17 cellular contexts compared by ENCODE assay signal in genomic region chr3:42174679-42175660, GRCh38.
DNase-seq lines count a peak whose midpoint lies in the region; ATAC-seq lines count a peak whose summit lies in the region.
"Had no signal": no experiment of that assay in that cellular context is flagged by ENCODE, and none has a peak within 500 bp of the region (broad histone marks: within the 10 kb centered on the region; RNA-seq: fewer than 3 reads in every experiment).

No MANE protein-coding gene starts in this region.

- peaks cover 8% of the 10 kb centered on the region for H3K4me1 ChIP-seq in CD4-positive, CD25-positive, alpha-beta regulatory T cell (ENCODE audit: control insufficient read depth, insufficient read depth, low read length, poor library complexity, severe bottlenecking)
- peaks cover 98% of the 10 kb centered on the region for H3K4me1 ChIP-seq in Karpas-422 (ENCODE audit: low read length)

- peaks cover 20 to 34% (median 26%) of the 10 kb centered on the region in 4 donors for H3K4me1 Mint-ChIP-seq in CD4-positive, CD25-positive, alpha-beta regulatory T cell
- peaks cover 44% of the 10 kb centered on the region for H3K4me1 Mint-ChIP-seq in stimulated activated effector memory CD8-positive, alpha-beta T cell treated with anti-CD3 and anti-CD28 coated beads, Interleukin-12 subunit alpha, Interleukin-12 subunit beta, amount 100 ng/mL, for 72 hours

- no peaks in the 10 kb centered on the region for H3K9me2 ChIP-seq in Karpas-422 (replicated peaks; ENCODE audit: insufficient read depth, low read length)

- H3K27me3 Mint-ChIP-seq in CD4-positive, CD25-positive, alpha-beta regulatory T cell: no peaks in the 10 kb centered on the region
- H3K27me3 Mint-ChIP-seq: activated T-helper 17 cell treated with anti-CD3 and anti-CD28 coated beads, Interleukin-2, amount 50 U/mL, for 72 hours; stimulated activated naive CD8-positive, alpha-beta T cell treated with anti-CD3 and anti-CD28 coated beads, Interleukin-15, Interleukin-2, amounts not matched to agents 100 ng/mL and 50 ng/mL, for 24 hours had no signal

- no peak overlapping the region for H3K4me3 Mint-ChIP-seq in CD4-positive, CD25-positive, alpha-beta regulatory T cell
- H3K4me3 Mint-ChIP-seq in stimulated activated effector memory CD8-positive, alpha-beta T cell treated with anti-CD3 and anti-CD28 coated beads, Interleukin-12 subunit alpha, Interleukin-12 subunit beta, amount 100 ng/mL, for 72 hours: no peak overlapping the region
- H3K4me3 Mint-ChIP-seq: activated T-helper 17 cell treated with anti-CD3 and anti-CD28 coated beads, Interleukin-2, amount 50 U/mL, for 72 hours; stimulated activated naive CD8-positive, alpha-beta T cell treated with anti-CD3 and anti-CD28 coated beads, Interleukin-15, Interleukin-2, amounts not matched to agents 100 ng/mL and 50 ng/mL, for 24 hours had no signal

- peak overlapping the region; percentile 65 for H3K9ac ChIP-seq in Karpas-422 (ENCODE audit: low read length)

- peak overlapping the region; percentile 68 for H3K4me2 ChIP-seq in Karpas-422 (ENCODE audit: low read depth, low read length, poor library complexity, severe bottlenecking)

- no peaks in the 10 kb centered on the region for H3K9me3 Mint-ChIP-seq in CD4-positive, CD25-positive, alpha-beta regulatory T cell
- no peaks in the 10 kb centered on the region for H3K9me3 Mint-ChIP-seq in stimulated activated effector memory CD8-positive, alpha-beta T cell treated with anti-CD3 and anti-CD28 coated beads, Interleukin-12 subunit alpha, Interleukin-12 subunit beta, amount 100 ng/mL, for 72 hours
- H3K9me3 Mint-ChIP-seq: activated T-helper 17 cell treated with anti-CD3 and anti-CD28 coated beads, Interleukin-2, amount 50 U/mL, for 72 hours; stimulated activated naive CD8-positive, alpha-beta T cell treated with anti-CD3 and anti-CD28 coated beads, Interleukin-15, Interleukin-2, amounts not matched to agents 100 ng/mL and 50 ng/mL, for 24 hours had no signal

- H3K27ac ChIP-seq in CD4-positive, CD25-positive, alpha-beta regulatory T cell (ENCODE audit: insufficient read depth, low read length, poor library complexity, severe bottlenecking): no peak overlapping the region
- H3K27ac ChIP-seq in Karpas-422 (ENCODE audit: low read length) (peak overlapping the region; percentile 95), caudate nucleus (ENCODE audit: low read depth, low read length) (peak overlapping the region; percentile 90)
- H3K27ac ChIP-seq: vagina had no signal

- peak overlapping the region in 2 of 3 donors; percentile 5 to 7 for H3K27ac Mint-ChIP-seq in CD4-positive, CD25-positive, alpha-beta regulatory T cell
- no peak overlapping the region for H3K27ac Mint-ChIP-seq in stimulated activated effector memory CD8-positive, alpha-beta T cell treated with anti-CD3 and anti-CD28 coated beads, Interleukin-12 subunit alpha, Interleukin-12 subunit beta, amount 100 ng/mL, for 72 hours
- H3K27ac Mint-ChIP-seq: activated T-helper 17 cell treated with anti-CD3 and anti-CD28 coated beads, Interleukin-2, amount 50 U/mL, for 72 hours; stimulated activated naive CD8-positive, alpha-beta T cell treated with anti-CD3 and anti-CD28 coated beads, Interleukin-15, Interleukin-2, amounts not matched to agents 100 ng/mL and 50 ng/mL, for 24 hours had no signal

- no peak overlapping the region for H2AFZ ChIP-seq in Karpas-422 (ENCODE audit: low read length)

- H4K20me1 ChIP-seq in Karpas-422 (ENCODE audit: insufficient read depth, low read depth, low read length): no peaks in the 10 kb centered on the region

- no peak overlapping the region for H3K4me3 ChIP-seq in CD4-positive, CD25-positive, alpha-beta regulatory T cell (ENCODE audit: low read depth, low read length)
- peak overlapping the region; percentile 24 for H3K4me3 ChIP-seq in Karpas-422 (ENCODE audit: low read length)
- H3K4me3 ChIP-seq: vagina had no signal

- peaks cover 17% of the 10 kb centered on the region for H3K36me3 Mint-ChIP-seq in CD4-positive, CD25-positive, alpha-beta regulatory T cell
- H3K36me3 Mint-ChIP-seq in stimulated activated effector memory CD8-positive, alpha-beta T cell treated with anti-CD3 and anti-CD28 coated beads, Interleukin-12 subunit alpha, Interleukin-12 subunit beta, amount 100 ng/mL, for 72 hours: peaks cover 14% of the 10 kb centered on the region

- no peak for DNase-seq in CD4-positive, CD25-positive, alpha-beta regulatory T cell
- DNase-seq in Karpas-422 (peak; percentile 71), caudate nucleus (lab: John Stamatoyannopoulos, UW) (no peak), pons (ENCODE audit: low spot score) (peak; percentile 26)
- no peak for DNase-seq in stimulated activated effector memory CD8-positive, alpha-beta T cell treated with anti-CD3 and anti-CD28 coated beads, Interleukin-12 subunit alpha, Interleukin-12 subunit beta, amount 100 ng/mL, for 72 hours (ENCODE audit: low spot score in 2 of 2)
- DNase-seq: activated CD4-positive, CD25-positive, alpha-beta regulatory T cell treated with anti-CD3 and anti-CD28 coated beads, Interleukin-2, amount 50 U/mL, for 72 hours; cerebellar nuclear complex; COR-L47; KG1; mesendoderm; NCI-H748 treated with DMSO at 0.1 percent for 48 hours had no signal

- H3K36me3 ChIP-seq in CD4-positive, CD25-positive, alpha-beta regulatory T cell (ENCODE audit: control insufficient read depth, insufficient read depth, low read length): peaks cover 4% of the 10 kb centered on the region
- H3K36me3 ChIP-seq in Karpas-422 (ENCODE audit: insufficient read depth, low read length): peaks cover 17% of the 10 kb centered on the region; the same call in 1 of the 2 replicates
- H3K36me3 ChIP-seq: vagina had no signal

- peaks cover 96% of the 10 kb centered on the region for H3K79me2 ChIP-seq in Karpas-422 (ENCODE audit: low read length)

- no peaks in the 10 kb centered on the region for H3K9me3 ChIP-seq in CD4-positive, CD25-positive, alpha-beta regulatory T cell (ENCODE audit: control insufficient read depth in 2 of 2, low read length in 2 of 2)
- no peaks in the 10 kb centered on the region for H3K9me3 ChIP-seq in Karpas-422 (ENCODE audit: low read length)
- H3K9me3 ChIP-seq: vagina had no signal

- H3K27me3 ChIP-seq in CD4-positive, CD25-positive, alpha-beta regulatory T cell (ENCODE audit: control insufficient read depth, insufficient read depth, low read length): no peaks in the 10 kb centered on the region
- H3K27me3 ChIP-seq in Karpas-422 (ENCODE audit: low read length): no peaks in the 10 kb centered on the region
- H3K27me3 ChIP-seq: vagina had no signal

- no peak for ATAC-seq in CD4-positive, CD25-positive, alpha-beta regulatory T cell (ENCODE audit: low read depth in 2 of 2)
- ATAC-seq in stimulated activated effector memory CD8-positive, alpha-beta T cell treated with anti-CD3 and anti-CD28 coated beads, Interleukin-12 subunit alpha, Interleukin-12 subunit beta, amount 100 ng/mL, for 72 hours: no peak
- ATAC-seq in HG03025 (IDR thresholded peaks at IDR 0.05; ENCODE audit: low FRiP score, unreplicated experiment) (no peak), HG02763 (IDR thresholded peaks at IDR 0.05; ENCODE audit: unreplicated experiment) (no peak)
- ATAC-seq: activated T-helper 17 cell treated with anti-CD3 and anti-CD28 coated beads, Interleukin-2, amount 50 U/mL, for 72 hours; Panc1 had no signal

Comparison
In these comparisons a context has a peak if more than half of its experiments do, and no peak if none do; other contexts are left out.
1. DNase-seq: peak in Karpas-422 (single experiment) and pons (single experiment); none in CD4-positive, CD25-positive, alpha-beta regulatory T cell (0 of 3), caudate nucleus (0 of 61) and stimulated activated effector memory CD8-positive, alpha-beta T cell treated with anti-CD3 and anti-CD28 coated beads, Interleukin-12 subunit alpha, Interleukin-12 subunit beta, amount 100 ng/mL, for 72 hours (0 of 2).